8 cellular contexts compared by ENCODE assay signal in the genomic region with DNA sequence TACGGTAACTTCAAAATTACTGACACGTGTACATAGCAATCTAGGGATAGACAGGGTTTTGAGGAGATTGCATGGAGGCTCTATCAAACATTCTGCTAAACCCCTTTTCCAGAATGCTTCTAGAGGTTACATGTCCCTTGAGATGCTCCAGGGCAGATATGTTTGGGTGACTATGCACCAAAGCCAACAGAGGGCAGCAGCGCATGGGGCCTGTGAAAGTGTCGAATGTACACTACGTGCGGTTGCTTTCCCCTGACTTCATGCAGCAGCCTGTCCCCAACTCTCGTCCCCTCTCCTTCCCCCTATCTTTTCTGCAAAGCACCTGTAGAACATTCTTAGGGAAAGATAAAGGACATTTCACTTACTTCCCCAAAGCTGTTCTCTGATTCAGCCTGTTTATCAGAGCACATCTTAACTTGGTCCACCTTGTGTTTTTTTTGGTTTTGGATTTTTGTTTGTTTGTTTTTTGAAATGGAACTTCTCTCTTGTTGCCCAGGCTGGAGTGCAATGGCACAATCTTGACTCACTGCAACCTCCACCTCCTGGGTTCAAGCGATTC.
DNase-seq lines count a peak whose midpoint lies in the region; ATAC-seq and TF ChIP-seq lines count a peak whose summit lies in the region.

No MANE protein-coding gene starts in this region.

- no peak overlapping the region for H3K9ac ChIP-seq in liver (ENCODE audit: low read depth in 1 of 2, low read length in 2 of 2)

- H3K4me3 ChIP-seq in liver (ENCODE audit: low read depth in 1 of 3, low read length in 3 of 3), result no peak overlapping the region
- no peak overlapping the region for H3K4me3 ChIP-seq in coronary artery

- no peaks in the 10 kb centered on the region for H3K9me3 Mint-ChIP-seq in activated CD8-positive, alpha-beta T cell treated with anti-CD3 and anti-CD28 coated beads for 36 hours

- 83% methylated on average over 8 of the region's 8 CpGs for WGBS in liver

- H3K4me1 ChIP-seq in liver (ENCODE audit: control insufficient read depth in 4 of 4, insufficient read depth in 4 of 4, low read length in 3 of 4), result no peaks in the 10 kb centered on the region

- H3K36me3 Mint-ChIP-seq in activated CD8-positive, alpha-beta T cell treated with anti-CD3 and anti-CD28 coated beads for 36 hours (ENCODE audit: low read depth), result peaks cover 29% of the 10 kb centered on the region

- H3K4me1 Mint-ChIP-seq in activated CD8-positive, alpha-beta T cell treated with anti-CD3 and anti-CD28 coated beads for 36 hours (ENCODE audit: low read depth), result no peaks in the 10 kb centered on the region

- CTCF ChIA-PET in activated CD8-positive, alpha-beta T cell treated with anti-CD3 and anti-CD28 coated beads for 36 hours (lab: Charles Lee), result interaction anchor here (2.4 kb wide), 1 partner anchor 22 kb away, joined by 8 read pairs; no protein-coding TSS in a partner anchor

- TF ChIP-seq CTCF in activated CD8-positive, alpha-beta T cell treated with anti-CD3 and anti-CD28 coated beads for 36 hours (IDR thresholded peaks at IDR 0.05), result no peak
- TF ChIP-seq CTCF in liver (IDR thresholded peaks at IDR 0.05; ENCODE audit: low read depth, low read length, missing input control), result no peak
- no peak for TF ChIP-seq CTCF in coronary artery (IDR thresholded peaks at IDR 0.05)

- no peak overlapping the region for H3K4me3 Mint-ChIP-seq in activated CD8-positive, alpha-beta T cell treated with anti-CD3 and anti-CD28 coated beads for 36 hours

- intact Hi-C loops in activated CD8-positive, alpha-beta T cell treated with anti-CD3 and anti-CD28 coated beads for 36 hours (cut with micrococcal nuclease), result no loop called here

- peak; percentile 47 for ATAC-seq in activated CD8-positive, alpha-beta T cell treated with anti-CD3 and anti-CD28 coated beads for 36 hours
- no peak for ATAC-seq in HG02973 (IDR thresholded peaks at IDR 0.05; ENCODE audit: unreplicated experiment)

- peak; percentile 42 to 60 for TF ChIP-seq RAD21 in liver (IDR thresholded peaks at IDR 0.05)

- DNase-seq in NCI-H2171 treated with DMSO at 0.1 percent for 48 hours (lab: John Stamatoyannopoulos, UW) (peak; percentile 6), NCI-H2171 (lab: John Stamatoyannopoulos, UW) (no peak), HuH-7 (ENCODE audit: low spot score) (peak; percentile 46), middle frontal gyrus (ENCODE audit: extremely low spot score, low spot score) (no peak), coronary artery (ENCODE audit: low spot score) (no peak)
- DNase-seq in activated CD8-positive, alpha-beta T cell treated with anti-CD3 and anti-CD28 coated beads for 36 hours, result peak; percentile 35

- POLR2A ChIA-PET in activated CD8-positive, alpha-beta T cell treated with anti-CD3 and anti-CD28 coated beads for 36 hours (lab: Charles Lee), result no interaction called here

- peaks cover 5 to 47% (median 27%) of the 10 kb centered on the region in 4 donors for H3K36me3 ChIP-seq in liver (ENCODE audit: control insufficient read depth in 4 of 4, insufficient read depth in 3 of 4, low read depth in 1 of 4, low read length in 3 of 4)

- no peaks in the 10 kb centered on the region for H3K27me3 Mint-ChIP-seq in activated CD8-positive, alpha-beta T cell treated with anti-CD3 and anti-CD28 coated beads for 36 hours

- no peaks in the 10 kb centered on the region for H3K9me3 ChIP-seq in liver (ENCODE audit: control insufficient read depth in 4 of 4, low read length in 3 of 4)

- no peak overlapping the region for H3K27ac Mint-ChIP-seq in activated CD8-positive, alpha-beta T cell treated with anti-CD3 and anti-CD28 coated beads for 36 hours

- no peaks in the 10 kb centered on the region for H3K27me3 ChIP-seq in liver (ENCODE audit: control insufficient read depth in 4 of 4, insufficient read depth in 4 of 4, low read length in 3 of 4)

- H3K27ac ChIP-seq in liver (ENCODE audit: low read depth in 1 of 2, low read length in 2 of 2) (no peak overlapping the region), coronary artery (no peak overlapping the region)

TF ChIP-seq in liver, 16 proteins besides CTCF, POLR2A, EP300 and RAD21:
- TF ChIP-seq FOXA2 (IDR thresholded peaks at IDR 0.05), result no peak
- TF ChIP-seq JUND (IDR thresholded peaks at IDR 0.05), result no peak
- TF ChIP-seq SP1 (IDR thresholded peaks at IDR 0.05), result no peak
- no peak for TF ChIP-seq FOXA1 (IDR thresholded peaks at IDR 0.05)

Comparison
In these comparisons a context has a peak if more than half of its experiments do, and no peak if none do; other contexts are left out.
1. DNase-seq: peak in NCI-H2171 treated with DMSO at 0.1 percent for 48 hours (single experiment), HuH-7 (single experiment) and activated CD8-positive, alpha-beta T cell treated with anti-CD3 and anti-CD28 coated beads for 36 hours (single experiment); none in NCI-H2171 (single experiment), middle frontal gyrus (single experiment) and coronary artery (single experiment).